Comparison of ENCODE assay signal across 1 cellular context in genomic region chr2:171557363-171557762, GRCh38.
TF ChIP-seq lines count a peak whose summit lies in the region.

No MANE protein-coding gene starts in this region.

TF ChIP-seq in GM12878, 131 proteins besides CTCF, POLR2A, EP300 and RAD21:
- TF ChIP-seq KAT2A (conservative IDR thresholded peaks at IDR 0.05; ENCODE audit: control insufficient read depth, low read depth, low read length) (no peak), SMAD5 (IDR thresholded peaks at IDR 0.05; ENCODE audit: low read depth) (no peak), TCF7 (IDR thresholded peaks at IDR 0.05; ENCODE audit: borderline replicate concordance) (no peak), RBBP5 (conservative IDR thresholded peaks at IDR 0.05) (no peak), POLR2AphosphoS5 (IDR thresholded peaks at IDR 0.05; ENCODE audit: low read length) (no peak), ETV6 (conservative IDR thresholded peaks at IDR 0.05 in 1 of 2, IDR thresholded peaks at IDR 0.05 in 1 of 2; ENCODE audit: borderline replicate concordance in 1 of 2, low read depth in 1 of 2) (no peak), SMC3 (IDR thresholded peaks at IDR 0.05; ENCODE audit: borderline replicate concordance, low read length) (no peak), CREM (IDR thresholded peaks at IDR 0.05; ENCODE audit: low read depth) (no peak), CEBPB (IDR thresholded peaks at IDR 0.05; ENCODE audit: borderline replicate concordance in 1 of 2, low read depth in 2 of 2, low read length in 2 of 2) (no peak), BCL3 (IDR thresholded peaks at IDR 0.05; ENCODE audit: borderline replicate concordance, insufficient read depth, low read depth, low read length, poor library complexity, severe bottlenecking) (no peak), MAX (IDR thresholded peaks at IDR 0.05; ENCODE audit: low read depth, low read length) (no peak), SUPT20H (IDR thresholded peaks at IDR 0.05; ENCODE audit: borderline replicate concordance, control insufficient read depth, low read depth, low read length) (no peak), CHD2 (IDR thresholded peaks at IDR 0.05; ENCODE audit: borderline replicate concordance, low read depth, low read length) (no peak), NFIC (IDR thresholded peaks at IDR 0.05; ENCODE audit: low read depth, low read length) (no peak), FOS (IDR thresholded peaks at IDR 0.05; ENCODE audit: borderline replicate concordance, extremely low read depth, insufficient read length) (no peak), ZSCAN29 (IDR thresholded peaks at IDR 0.05) (no peak), SPI1 (IDR thresholded peaks at IDR 0.05; ENCODE audit: borderline replicate concordance, insufficient read depth, low read depth, low read length) (no peak), BACH1 (IDR thresholded peaks at IDR 0.05; ENCODE audit: borderline replicate concordance) (no peak)
